In genomic region chr20:64222851-64223525, GRCh38 we compare ENCODE assay signal across 21 cellular contexts. TPM values are rescaled to one million over a fixed set of nuclear protein-coding genes. Genes with fewer than 3 reads are reported as not detected.
DNase-seq lines count a peak whose midpoint lies in the region; ATAC-seq and TF ChIP-seq lines count a peak whose summit lies in the region.
"Had no signal": no experiment of that assay in that cellular context is flagged by ENCODE, and none has a peak within 500 bp of the region (broad histone marks: within the 10 kb centered on the region; RNA-seq: fewer than 3 reads in every experiment).

No MANE protein-coding gene starts in this region.

- H3K9me3 Mint-ChIP-seq in stimulated activated effector memory CD8-positive, alpha-beta T cell treated with anti-CD3 and anti-CD28 coated beads, Interleukin-12 subunit alpha, Interleukin-12 subunit beta, amount 100 ng/mL, for 72 hours: no peaks in the 10 kb centered on the region
- H3K9me3 Mint-ChIP-seq: effector memory CD8-positive, alpha-beta T cell had no signal

- H3K4me1 Mint-ChIP-seq in stimulated activated effector memory CD8-positive, alpha-beta T cell treated with anti-CD3 and anti-CD28 coated beads, Interleukin-12 subunit alpha, Interleukin-12 subunit beta, amount 100 ng/mL, for 72 hours: peaks cover 34% of the 10 kb centered on the region

- DNase-seq in DMS79 treated with DMSO at 0.1 percent for 48 hours (lab: John Stamatoyannopoulos, UW): peak; percentile 37
- no peak for DNase-seq in DMS79 (lab: John Stamatoyannopoulos, UW)
- peak; percentile 82 for DNase-seq in SW480 (ENCODE audit: low spot score)
- DNase-seq in lung (ENCODE audit: low spot score): peak; percentile 49
- DNase-seq in stimulated activated effector memory CD8-positive, alpha-beta T cell treated with anti-CD3 and anti-CD28 coated beads, Interleukin-12 subunit alpha, Interleukin-12 subunit beta, amount 100 ng/mL, for 72 hours (ENCODE audit: low spot score in 2 of 2): no peak
- DNase-seq in NCI-H2081 treated with DMSO at 0.1 percent for 48 hours (lab: John Stamatoyannopoulos, UW): no peak
- DNase-seq: activated CD4-positive, alpha-beta T cell treated with anti-CD3 and anti-CD28 coated beads for 36 hours; activated effector memory CD4-positive, alpha-beta T cell treated with Interleukin-2 at 50 U/mL for 16 hours; amniotic stem cell; cerebellar nuclear complex; effector memory CD8-positive, alpha-beta T cell; Kasumi-1; NCI-H1105 treated with DMSO at 0.1 percent for 48 hours; NCI-H69; T1000 had no signal

- H3K36me3 ChIP-seq in lung (ENCODE audit: control insufficient read depth in 2 of 2, insufficient read depth in 2 of 2, low read length in 2 of 2): no peaks in the 10 kb centered on the region

- WGBS in lung, 2 donors: 65 to 87% methylated on average over 19 to 20 of the region's 20 CpGs

- peak overlapping the region; percentile 27 for H3K27ac Mint-ChIP-seq in stimulated activated effector memory CD8-positive, alpha-beta T cell treated with anti-CD3 and anti-CD28 coated beads, Interleukin-12 subunit alpha, Interleukin-12 subunit beta, amount 100 ng/mL, for 72 hours
- H3K27ac Mint-ChIP-seq: activated CD4-positive, alpha-beta T cell treated with anti-CD3 and anti-CD28 coated beads for 36 hours had no signal

- no peaks in the 10 kb centered on the region for H3K9me3 ChIP-seq in lung (ENCODE audit: control insufficient read depth in 2 of 2, insufficient read depth in 1 of 2, low read length in 1 of 2)

- H3K4me3 ChIP-seq in lung: no peak overlapping the region
- H3K4me3 ChIP-seq: SK-N-MC had no signal

- TF ChIP-seq CTCF in lung (IDR thresholded peaks at IDR 0.05; ENCODE audit: control extremely low read depth, extremely low read depth): no peak

- ATAC-seq in lung (ENCODE audit: insufficient read depth, low FRiP score) (peak; percentile 20), GM21423 (IDR thresholded peaks at IDR 0.05; ENCODE audit: unreplicated experiment) (no peak), GM19452 (IDR thresholded peaks at IDR 0.05; ENCODE audit: unreplicated experiment) (no peak)
- ATAC-seq in stimulated activated effector memory CD8-positive, alpha-beta T cell treated with anti-CD3 and anti-CD28 coated beads, Interleukin-12 subunit alpha, Interleukin-12 subunit beta, amount 100 ng/mL, for 72 hours: no peak
- ATAC-seq: activated CD4-positive, alpha-beta T cell treated with anti-CD3 and anti-CD28 coated beads for 36 hours; effector memory CD8-positive, alpha-beta T cell had no signal

- H3K27me3 ChIP-seq in lung (ENCODE audit: control insufficient read depth, insufficient read depth): no peaks in the 10 kb centered on the region

- no peak overlapping the region for H3K27ac ChIP-seq in lung (ENCODE audit: low read depth in 1 of 2, low read length in 1 of 2)
- H3K27ac ChIP-seq: 22Rv1, SK-N-MC had no signal

- peaks cover 5 to 9% of the 10 kb centered on the region in 2 donors for H3K4me1 ChIP-seq in lung (ENCODE audit: control insufficient read depth in 2 of 2, insufficient read depth in 2 of 2, low read length in 2 of 2)

- no peak overlapping the region for H3K4me3 Mint-ChIP-seq in stimulated activated effector memory CD8-positive, alpha-beta T cell treated with anti-CD3 and anti-CD28 coated beads, Interleukin-12 subunit alpha, Interleukin-12 subunit beta, amount 100 ng/mL, for 72 hours
- H3K4me3 Mint-ChIP-seq: activated CD4-positive, alpha-beta T cell treated with anti-CD3 and anti-CD28 coated beads for 36 hours; effector memory CD8-positive, alpha-beta T cell had no signal

- H3K36me3 Mint-ChIP-seq in stimulated activated effector memory CD8-positive, alpha-beta T cell treated with anti-CD3 and anti-CD28 coated beads, Interleukin-12 subunit alpha, Interleukin-12 subunit beta, amount 100 ng/mL, for 72 hours: no peaks in the 10 kb centered on the region

RNA-seq across cellular contexts. Expression of gene PCMTD2, which starts 32.6 kb away (rescaled TPM):
- total RNA-seq in lung: 100 to 1,000 TPM in 1 of 2 donors, 10 to 100 TPM in 1; 27.5 to 123 TPM
- 10 to 100 TPM; 16.5 to 22.9 TPM for polyA plus RNA-seq in lung

RNA-seq across cellular contexts. Expression of gene MYT1, which starts 58.7 kb away (rescaled TPM):
- under 1 TPM in 1 of 2 donors, not detected in 1; 0.40 TPM for total RNA-seq in lung
- polyA plus RNA-seq in lung: under 1 TPM; 0.03 to 0.10 TPM
- total RNA-seq: fibroblast of lung had no signal
- polyA plus RNA-seq: BJ, fibroblast of lung had no signal

Comparison
In these comparisons a context has a peak if more than half of its experiments do, and no peak if none do; other contexts are left out.
1. DNase-seq: peak in DMS79 treated with DMSO at 0.1 percent for 48 hours (single experiment), SW480 (single experiment) and lung (single experiment); none in DMS79 (single experiment), stimulated activated effector memory CD8-positive, alpha-beta T cell treated with anti-CD3 and anti-CD28 coated beads, Interleukin-12 subunit alpha, Interleukin-12 subunit beta, amount 100 ng/mL, for 72 hours (0 of 2) and NCI-H2081 treated with DMSO at 0.1 percent for 48 hours (single experiment).